ENCODE assay signal across 1 cellular context in genomic region chr5:154795235-154795596, GRCh38.
TF ChIP-seq lines count a peak whose summit lies in the region.

No MANE protein-coding gene starts in this region.

TF ChIP-seq in IMR-90, 13 proteins besides CTCF, POLR2A, EP300 and RAD21 (continued from another document):
- TF ChIP-seq ELK1 (IDR thresholded peaks at IDR 0.05; ENCODE audit: borderline replicate concordance, low read depth, low read length), result no peak
- TF ChIP-seq MXI1 (IDR thresholded peaks at IDR 0.05; ENCODE audit: borderline replicate concordance, low read depth, low read length), result no peak
- no peak for TF ChIP-seq RCOR1 (IDR thresholded peaks at IDR 0.05; ENCODE audit: insufficient replicate concordance, low read length)
- TF ChIP-seq NFE2L2 (IDR thresholded peaks at IDR 0.05; ENCODE audit: low read depth, low read length), result no peak
- no peak for TF ChIP-seq BHLHE40 (IDR thresholded peaks at IDR 0.05; ENCODE audit: low read depth, low read length)
- TF ChIP-seq CEBPB (IDR thresholded peaks at IDR 0.05; ENCODE audit: low read depth, low read length), result no peak
- TF ChIP-seq FOS (IDR thresholded peaks at IDR 0.05; ENCODE audit: low read depth, low read length), result no peak
- TF ChIP-seq SMC3 (IDR thresholded peaks at IDR 0.05; ENCODE audit: low read depth, low read length), result no peak
- no peak for TF ChIP-seq USF2 (IDR thresholded peaks at IDR 0.05; ENCODE audit: low read depth, low read length)
